33 cellular contexts compared by ENCODE assay signal in the genomic region with DNA sequence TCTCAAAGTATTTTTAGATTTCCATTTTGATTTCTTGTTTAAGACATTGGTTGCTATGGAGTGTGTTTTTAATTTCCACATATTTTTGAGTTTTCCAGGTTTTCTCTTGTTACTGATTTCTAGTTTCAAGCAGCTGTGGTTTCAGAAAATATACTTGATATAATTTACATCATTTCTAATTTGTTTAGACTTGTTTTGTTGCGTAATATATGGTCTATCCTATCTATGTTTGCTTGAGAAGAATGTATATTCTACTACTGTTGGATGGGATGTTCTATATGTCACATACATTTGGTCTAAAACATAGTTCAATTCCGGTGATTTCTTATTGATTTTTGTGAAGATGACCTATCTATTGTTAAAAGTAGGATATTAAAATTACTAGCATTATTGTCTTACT.
"Had no signal": no experiment of that assay in that cellular context is flagged by ENCODE, and none has a peak within 500 bp of the region (broad histone marks: within the 10 kb centered on the region; RNA-seq: fewer than 3 reads in every experiment).

No MANE protein-coding gene starts in this region.

- H3K36me3 ChIP-seq: ascending aorta, esophagus muscularis mucosa had no signal

- H3K9me3 ChIP-seq: ascending aorta, esophagus muscularis mucosa had no signal

- ATAC-seq: activated CD4-positive, alpha-beta T cell treated with anti-CD3 and anti-CD28 coated beads for 36 hours; activated CD8-positive, alpha-beta memory T cell treated with anti-CD3 and anti-CD28 coated beads, Interleukin-2, amount 10 ng/mL, durations not matched to agents 7 days and 5 days; activated CD8-positive, alpha-beta T cell treated with anti-CD3 and anti-CD28 coated beads, Interleukin-2, amount 10 ng/mL, durations not matched to agents 7 days and 5 days; activated naive CD8-positive, alpha-beta T cell treated with anti-CD3 and anti-CD28 coated beads, Interleukin-2, amount 50 U/mL, for 24 hours; T-helper 17 cell had no signal

- H3K4me1 ChIP-seq: ascending aorta, esophagus muscularis mucosa had no signal

- H3K36me3 Mint-ChIP-seq: activated CD4-positive, alpha-beta memory T cell treated with anti-CD3 and anti-CD28 coated beads for 36 hours; activated CD8-positive, alpha-beta memory T cell treated with anti-CD3 and anti-CD28 coated beads, Interleukin-2, amount 10 ng/mL, durations not matched to agents 7 days and 5 days; activated naive CD4-positive, alpha-beta T cell treated with anti-CD3 and anti-CD28 coated beads, Interleukin-2, amount 50 U/mL, for 24 hours; activated naive CD8-positive, alpha-beta T cell treated with anti-CD3 and anti-CD28 coated beads for 36 hours; brain had no signal

- H3K4me1 Mint-ChIP-seq: activated CD4-positive, alpha-beta T cell treated with anti-CD3 and anti-CD28 coated beads for 36 hours; activated CD4-positive, alpha-beta T cell treated with anti-CD3 and anti-CD28 coated beads, Interleukin-2, amount 10 ng/mL, durations not matched to agents 24 days and 14 days; activated CD8-positive, alpha-beta memory T cell treated with anti-CD3 and anti-CD28 coated beads, Interleukin-2, amount 10 ng/mL, durations not matched to agents 7 days and 5 days; activated naive CD4-positive, alpha-beta T cell treated with anti-CD3 and anti-CD28 coated beads, Interleukin-2, amount 50 U/mL, for 24 hours; activated naive CD8-positive, alpha-beta T cell treated with anti-CD3 and anti-CD28 coated beads for 36 hours; activated naive CD8-positive, alpha-beta T cell treated with anti-CD3 and anti-CD28 coated beads, Interleukin-2, amount 50 U/mL, for 24 hours; brain; endodermal cell; T-helper 17 cell had no signal

- H3K27ac Mint-ChIP-seq: activated CD4-positive, alpha-beta memory T cell treated with anti-CD3 and anti-CD28 coated beads for 36 hours; activated CD4-positive, alpha-beta T cell treated with anti-CD3 and anti-CD28 coated beads for 36 hours; activated CD4-positive, alpha-beta T cell treated with anti-CD3 and anti-CD28 coated beads, Interleukin-2, amount 10 ng/mL, durations not matched to agents 24 days and 14 days; activated CD8-positive, alpha-beta memory T cell treated with anti-CD3 and anti-CD28 coated beads, Interleukin-2, amount 10 ng/mL, durations not matched to agents 7 days and 5 days; activated CD8-positive, alpha-beta T cell treated with anti-CD3 and anti-CD28 coated beads, Interleukin-2, amount 10 ng/mL, durations not matched to agents 7 days and 5 days; activated naive CD4-positive, alpha-beta T cell treated with anti-CD3 and anti-CD28 coated beads for 36 hours; activated naive CD4-positive, alpha-beta T cell treated with anti-CD3 and anti-CD28 coated beads, Interleukin-2, amount 50 U/mL, for 24 hours; activated naive CD8-positive, alpha-beta T cell treated with anti-CD3 and anti-CD28 coated beads for 36 hours; activated naive CD8-positive, alpha-beta T cell treated with anti-CD3 and anti-CD28 coated beads, Interleukin-2, amount 50 U/mL, for 24 hours; activated T-helper 1 cell treated with anti-CD3 and anti-CD28 coated beads, Interleukin-12 subunit alpha, Interleukin-12 subunit beta, Interleukin-2, Interleukin-4 antibody, amounts not matched to agents 30 ng/mL and 10 ng/mL and 1 ng/mL, durations not matched to agents 14 hours and 24 hours and 36 hours; activated T-helper 2 cell treated with anti-CD3 and anti-CD28 coated beads, Interferon-gamma antibody, Interleukin-2, Interleukin-4, amounts not matched to agents 10 μg/mL and 5 μg/mL and 100 μg/mL, durations not matched to agents 14 hours and 24 hours and 36 hours; brain; dendritic cell treated with granulocyte-macrophage colony-stimulating factor and Interleukin-4, amounts not matched to agents 40 ng/mL and 50 ng/mL, for 4 days; endodermal cell; T-helper 17 cell; T-helper 2 cell treated with Interferon-gamma antibody and Interleukin-4, amounts not matched to agents 5 μg/mL and 100 μg/mL, for 36 hours had no signal

- H3K4me3 Mint-ChIP-seq: activated CD4-positive, alpha-beta memory T cell treated with anti-CD3 and anti-CD28 coated beads for 36 hours; activated CD4-positive, alpha-beta T cell treated with anti-CD3 and anti-CD28 coated beads for 36 hours; activated CD4-positive, alpha-beta T cell treated with anti-CD3 and anti-CD28 coated beads, Interleukin-2, amount 10 ng/mL, durations not matched to agents 24 days and 14 days; activated CD8-positive, alpha-beta memory T cell treated with anti-CD3 and anti-CD28 coated beads, Interleukin-2, amount 10 ng/mL, durations not matched to agents 7 days and 5 days; activated CD8-positive, alpha-beta T cell treated with anti-CD3 and anti-CD28 coated beads, Interleukin-2, amount 10 ng/mL, durations not matched to agents 7 days and 5 days; activated naive CD4-positive, alpha-beta T cell treated with anti-CD3 and anti-CD28 coated beads for 36 hours; activated naive CD4-positive, alpha-beta T cell treated with anti-CD3 and anti-CD28 coated beads, Interleukin-2, amount 50 U/mL, for 24 hours; activated naive CD8-positive, alpha-beta T cell treated with anti-CD3 and anti-CD28 coated beads for 36 hours; activated naive CD8-positive, alpha-beta T cell treated with anti-CD3 and anti-CD28 coated beads, Interleukin-2, amount 50 U/mL, for 24 hours; activated T-helper 1 cell treated with anti-CD3 and anti-CD28 coated beads, Interleukin-12 subunit alpha, Interleukin-12 subunit beta, Interleukin-2, Interleukin-4 antibody, amounts not matched to agents 30 ng/mL and 10 ng/mL and 1 ng/mL, durations not matched to agents 14 hours and 24 hours and 36 hours; brain; dendritic cell treated with granulocyte-macrophage colony-stimulating factor and Interleukin-4, amounts not matched to agents 40 ng/mL and 50 ng/mL, for 4 days; endodermal cell; T-helper 17 cell; T-helper 2 cell treated with Interferon-gamma antibody and Interleukin-4, amounts not matched to agents 5 μg/mL and 100 μg/mL, for 36 hours had no signal

- H3K9me3 Mint-ChIP-seq: activated CD4-positive, alpha-beta memory T cell treated with anti-CD3 and anti-CD28 coated beads for 36 hours; activated CD4-positive, alpha-beta T cell treated with anti-CD3 and anti-CD28 coated beads, Interleukin-2, amount 10 ng/mL, durations not matched to agents 24 days and 14 days; activated naive CD4-positive, alpha-beta T cell treated with anti-CD3 and anti-CD28 coated beads for 36 hours; activated naive CD4-positive, alpha-beta T cell treated with anti-CD3 and anti-CD28 coated beads, Interleukin-2, amount 50 U/mL, for 24 hours; activated naive CD8-positive, alpha-beta T cell treated with anti-CD3 and anti-CD28 coated beads for 36 hours; activated T-helper 1 cell treated with anti-CD3 and anti-CD28 coated beads, Interleukin-12 subunit alpha, Interleukin-12 subunit beta, Interleukin-2, Interleukin-4 antibody, amounts not matched to agents 30 ng/mL and 10 ng/mL and 1 ng/mL, durations not matched to agents 14 hours and 24 hours and 36 hours; activated T-helper 2 cell treated with anti-CD3 and anti-CD28 coated beads, Interferon-gamma antibody, Interleukin-2, Interleukin-4, amounts not matched to agents 10 μg/mL and 5 μg/mL and 100 μg/mL, durations not matched to agents 14 hours and 24 hours and 36 hours; endodermal cell; T-helper 2 cell treated with Interferon-gamma antibody and Interleukin-4, amounts not matched to agents 5 μg/mL and 100 μg/mL, for 36 hours had no signal

- H3K27me3 Mint-ChIP-seq: activated CD4-positive, alpha-beta T cell treated with anti-CD3 and anti-CD28 coated beads, Interleukin-2, amount 10 ng/mL, durations not matched to agents 24 days and 14 days; brain; dendritic cell treated with granulocyte-macrophage colony-stimulating factor and Interleukin-4, amounts not matched to agents 40 ng/mL and 50 ng/mL, for 4 days; T-helper 17 cell had no signal

- H3K4me3 ChIP-seq: ascending aorta, coronary artery, dorsolateral prefrontal cortex, esophagus muscularis mucosa had no signal

- DNase-seq: activated CD4-positive, alpha-beta memory T cell treated with anti-CD3 and anti-CD28 coated beads for 36 hours; activated CD4-positive, alpha-beta T cell treated with anti-CD3 and anti-CD28 coated beads for 36 hours; activated CD4-positive, alpha-beta T cell treated with anti-CD3 and anti-CD28 coated beads, Interleukin-2, amount 10 ng/mL, durations not matched to agents 24 days and 14 days; activated CD4-positive, CD25-positive, alpha-beta regulatory T cell; activated CD4-positive, CD25-positive, alpha-beta regulatory T cell treated with anti-CD3 and anti-CD28 coated beads, Interleukin-2, amount 50 U/mL, for 72 hours; activated CD8-positive, alpha-beta memory T cell treated with anti-CD3 and anti-CD28 coated beads, Interleukin-2, amount 10 ng/mL, durations not matched to agents 7 days and 5 days; activated CD8-positive, alpha-beta memory T cell treated with anti-CD3 and anti-CD28 coated beads, Interleukin-2, amount 50 U/mL, for 4 hours; activated CD8-positive, alpha-beta T cell treated with anti-CD3 and anti-CD28 coated beads, Interleukin-2, amount 10 ng/mL, durations not matched to agents 7 days and 5 days; activated effector memory CD4-positive, alpha-beta T cell treated with anti-CD3 and anti-CD28 coated beads, Interleukin-2, amount 50 U/mL, for 16 hours; activated naive CD4-positive, alpha-beta T cell treated with anti-CD3 and anti-CD28 coated beads for 36 hours; activated naive CD8-positive, alpha-beta T cell treated with anti-CD3 and anti-CD28 coated beads for 36 hours; activated naive CD8-positive, alpha-beta T cell treated with anti-CD3 and anti-CD28 coated beads, Interleukin-2, amount 50 U/mL, for 24 hours; activated T-cell treated with anti-CD3 and anti-CD28 coated beads, Interleukin-2, amount 50 U/mL, for 1 hour; activated T-cell treated with anti-CD3 and anti-CD28 coated beads, Interleukin-2, amount 50 U/mL, for 48 hours; caudate nucleus; cerebellar nuclear complex; dorsolateral prefrontal cortex; effector memory CD4-positive, alpha-beta T cell; endodermal cell; erythroblast; head of caudate nucleus; T-helper 1 cell; T-helper 17 cell; T1000 had no signal

- H3K27me3 ChIP-seq: ascending aorta, dorsolateral prefrontal cortex, esophagus muscularis mucosa had no signal

- H3K27ac ChIP-seq: ascending aorta, coronary artery, dorsolateral prefrontal cortex, esophagus muscularis mucosa had no signal
